8 cellular contexts compared by ENCODE assay signal in genomic region chr2:156434461-156435291, GRCh38. TPM values are rescaled to one million over a fixed set of nuclear protein-coding genes. Genes with fewer than 3 reads are reported as not detected.
DNase-seq lines count a peak whose midpoint lies in the region; ATAC-seq and TF ChIP-seq lines count a peak whose summit lies in the region.

No MANE protein-coding gene starts in this region.

- H3K79me2 ChIP-seq in GM23338 (replicated peaks; ENCODE audit: insufficient read depth), result peaks cover 17% of the 10 kb centered on the region

- H3K36me3 ChIP-seq in GM23338 (ENCODE audit: insufficient read depth) (no peaks in the 10 kb centered on the region), skeletal muscle satellite cell (ENCODE audit: insufficient read depth, low read length) (no peaks in the 10 kb centered on the region)

- DNase-seq in GM23338 (ENCODE audit: low spot score) (no peak), activated B cell treated with CpG ODN at 0.5 μM for 24 hours (no peak), fibroblast of the aortic adventitia (ENCODE audit: low read depth) (peak; percentile 35), posterior cingulate gyrus (no peak), posterior vena cava (ENCODE audit: low spot score) (no peak)
- DNase-seq in activated CD4-positive, CD25-positive, alpha-beta regulatory T cell treated with anti-CD3 and anti-CD28 coated beads, Interleukin-2, amount 50 U/mL, for 72 hours, result no peak

- H3K36me3 Mint-ChIP-seq in GM23338 (ENCODE audit: low read depth) (peaks cover 3% of the 10 kb centered on the region; the same call in 1 of the 3 replicates), activated B cell treated with CpG ODN at 0.5 μM for 24 hours (ENCODE audit: low read depth) (peaks cover 5% of the 10 kb centered on the region)

- H4K20me1 ChIP-seq in GM23338 (replicated peaks; ENCODE audit: insufficient read depth), result no peaks in the 10 kb centered on the region

- CTCF ChIA-PET in activated B cell treated with CpG ODN at 0.5 μM for 24 hours (lab: Charles Lee), result no interaction called here

- H3K27ac ChIP-seq in GM23338 (ENCODE audit: low read depth), result peak overlapping the region; percentile 68; the same call in 1 of the 2 replicates

- peak overlapping the region; percentile 94 for H3K9ac ChIP-seq in skeletal muscle satellite cell (ENCODE audit: low read depth, low read length)

- H3K4me1 ChIP-seq in GM23338 (ENCODE audit: insufficient read depth) (peaks cover 21% of the 10 kb centered on the region), skeletal muscle satellite cell (ENCODE audit: control insufficient read depth, insufficient read depth, low read length) (peaks cover 50% of the 10 kb centered on the region)

- H3F3A ChIP-seq in GM23338 (replicated peaks; ENCODE audit: low read depth), result no peaks in the 10 kb centered on the region

- H3K27ac Mint-ChIP-seq in GM23338 (peak overlapping the region; percentile 89; the same call in 1 of the 2 replicates), activated B cell treated with CpG ODN at 0.5 μM for 24 hours (no peak overlapping the region)

- H3K4me1 Mint-ChIP-seq in GM23338, result peaks cover 48% of the 10 kb centered on the region
- peaks cover 39% of the 10 kb centered on the region for H3K4me1 Mint-ChIP-seq in activated B cell treated with CpG ODN at 0.5 μM for 24 hours

- peak overlapping the region; percentile 79 for H2AFZ ChIP-seq in GM23338

- H3K9me3 ChIP-seq in skeletal muscle satellite cell (replicated peaks; ENCODE audit: low read length), result no peaks in the 10 kb centered on the region

- H3K4me3 ChIP-seq in GM23338 (peak overlapping the region; percentile 73), fibroblast of the aortic adventitia (ENCODE audit: low read depth, low read length) (no peak overlapping the region), skeletal muscle satellite cell (ENCODE audit: low read length) (peak overlapping the region; percentile 82)

- POLR2A ChIA-PET in activated B cell treated with CpG ODN at 0.5 μM for 24 hours (lab: Charles Lee), result interaction anchor here (0.5 to 3.6 kb wide), 6 partner anchors 35 to 104 kb away, joined by 3 to 40 read pairs (median 14); no protein-coding TSS in a partner anchor

- intact Hi-C loops in activated B cell treated with CpG ODN at 0.5 μM for 24 hours (cut with micrococcal nuclease) (no loop called here), posterior cingulate gyrus (cut with DNase I) (no loop called here), posterior vena cava (cut with DNase I) (no loop called here)

- H3K27me3 Mint-ChIP-seq in GM23338 (ENCODE audit: insufficient read depth, low read depth, poor library complexity) (peaks cover 7% of the 10 kb centered on the region), activated B cell treated with CpG ODN at 0.5 μM for 24 hours (no peaks in the 10 kb centered on the region)

- no peak for TF ChIP-seq CTCF in GM23338 (conservative IDR thresholded peaks at IDR 0.05; ENCODE audit: low read depth in 2 of 2)
- no peak for TF ChIP-seq CTCF in activated B cell treated with CpG ODN at 0.5 μM for 24 hours (IDR thresholded peaks at IDR 0.05)
- no peak for TF ChIP-seq CTCF in fibroblast of the aortic adventitia (IDR thresholded peaks at IDR 0.05; ENCODE audit: insufficient read depth, low read length)

- H3K4me3 Mint-ChIP-seq in GM23338 (peak overlapping the region; percentile 93), activated B cell treated with CpG ODN at 0.5 μM for 24 hours (peak overlapping the region; percentile 66)

- H3K9me3 Mint-ChIP-seq in GM23338 (no peaks in the 10 kb centered on the region), activated B cell treated with CpG ODN at 0.5 μM for 24 hours (no peaks in the 10 kb centered on the region)

- H3K27me3 ChIP-seq in GM23338 (ENCODE audit: insufficient read depth), result no peaks in the 10 kb centered on the region
- no peaks in the 10 kb centered on the region for H3K27me3 ChIP-seq in skeletal muscle satellite cell (ENCODE audit: control insufficient read depth, insufficient read depth, low read length)

- ATAC-seq in GM23338 (no peak), activated B cell treated with CpG ODN at 0.5 μM for 24 hours (ENCODE audit: low read depth) (no peak), GM18517 (IDR thresholded peaks at IDR 0.05; ENCODE audit: unreplicated experiment) (no peak)

- peaks cover 4% of the 10 kb centered on the region; the same call in 1 of the 2 replicates for H3K9me2 ChIP-seq in GM23338 (ENCODE audit: insufficient read depth)

- H3K4me2 ChIP-seq in GM23338, result peak overlapping the region; percentile 87
- peak overlapping the region; percentile 86 for H3K4me2 ChIP-seq in skeletal muscle satellite cell (ENCODE audit: low read length)

TF ChIP-seq in GM23338, 12 proteins besides CTCF, POLR2A, EP300 and RAD21:
- TF ChIP-seq REST (IDR thresholded peaks at IDR 0.05; ENCODE audit: unreplicated experiment), result no peak
- no peak for TF ChIP-seq EZH2 (IDR thresholded peaks at IDR 0.05; ENCODE audit: low read depth, unreplicated experiment)
- TF ChIP-seq JUNB (IDR thresholded peaks at IDR 0.05; ENCODE audit: unreplicated experiment), result no peak

RNA-seq across cellular contexts. Expression of gene GPD2, which starts 1.5 kb away (rescaled TPM):
- total RNA-seq in GM23338 (2014; rRNA removed; shearing (Covaris generic)), result 67.4 and 83.2 TPM in 2 replicates
- polyA plus RNA-seq in GM23338 (2016; fragmentation: Nextera tagmentation; extraction: Ambion mirVana), result 7.6 and 9.4 TPM in 2 replicates
- total RNA-seq in activated B cell treated with CpG ODN at 0.5 μM for 24 hours, result 17.8 and 18.3 TPM in 2 replicates
- total RNA-seq in fibroblast of the aortic adventitia (ENCODE audit: low replicate concordance), result 59.3 and 89.7 TPM in 2 replicates
- 78.9 and 128 TPM in 2 replicates for total RNA-seq in skeletal muscle satellite cell (2012; rRNA removed)
- 10 to 100 TPM; 14.8 to 16.6 TPM for total RNA-seq in posterior vena cava
